In the genomic region with DNA sequence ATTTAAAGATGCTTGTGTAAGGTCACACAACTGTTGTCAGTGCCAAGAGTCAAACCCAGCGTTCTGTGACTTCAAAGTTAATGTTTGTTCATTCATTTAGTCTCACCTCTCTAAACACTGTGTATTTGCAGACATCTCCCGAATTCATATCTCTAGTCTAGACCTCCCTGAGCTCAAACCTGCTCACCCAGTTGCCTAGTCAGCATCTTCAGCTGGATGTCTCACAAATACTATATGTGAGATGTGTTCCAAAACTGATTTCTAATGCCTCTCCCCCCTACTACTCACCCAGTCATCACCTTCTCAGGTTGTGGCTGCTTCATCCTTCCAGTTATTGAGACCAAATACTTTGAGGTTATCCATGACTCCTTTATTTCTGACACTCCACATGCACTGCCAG, we compare ENCODE assay signal across 20 cellular contexts.
"Had no signal": no experiment of that assay in that cellular context is flagged by ENCODE, and none has a peak within 500 bp of the region (broad histone marks: within the 10 kb centered on the region; RNA-seq: fewer than 3 reads in every experiment).

No MANE protein-coding gene starts in this region.

- H3K27ac ChIP-seq: colonic mucosa, hepatocyte, spleen, testis, upper lobe of right lung, vagina had no signal

- DNase-seq: colonic mucosa; dermis blood vessel endothelial cell; foreskin melanocyte; head of caudate nucleus; kidney glomerular epithelial cell; natural killer cell; posterior cingulate gyrus; spleen; stimulated activated CD4-positive, alpha-beta T cell treated with anti-CD3 and anti-CD28 coated beads, Interleukin-15, amount 100 ng/mL, for 24 hours; stimulated activated CD4-positive, alpha-beta T cell treated with anti-CD3 and anti-CD28 coated beads, Interleukin-2, amount 100 ng/mL, for 24 hours; stimulated activated naive CD4-positive, alpha-beta T cell treated with Interleukin-2 at 50 U/mL for 16 hours; testis; upper lobe of right lung had no signal

- H3K27ac Mint-ChIP-seq: mesothelial cell of epicardium, natural killer cell had no signal

- H3K4me1 ChIP-seq: testis had no signal

- H3K9me3 ChIP-seq: colonic mucosa, testis, tibial nerve, upper lobe of right lung, vagina had no signal

- H3K27me3 ChIP-seq: colonic mucosa, hepatocyte, spleen, testis, tibial nerve, upper lobe of right lung, vagina had no signal

- H3K4me3 ChIP-seq: colonic mucosa, hepatocyte, spleen, testis, tibial nerve, upper lobe of right lung, vagina had no signal

- H3K4me3 Mint-ChIP-seq: mesothelial cell of epicardium, natural killer cell, neural crest cell had no signal

- H3K36me3 ChIP-seq: colonic mucosa, spleen, tibial nerve, upper lobe of right lung, vagina had no signal

- H3K36me3 Mint-ChIP-seq: natural killer cell had no signal

- ATAC-seq: left lobe of liver, natural killer cell, sciatic nerve, upper lobe of right lung had no signal

- H3K9me3 Mint-ChIP-seq: natural killer cell had no signal
